In genomic region chr17:77246110-77247047, GRCh38 we compare ENCODE assay signal across 8 cellular contexts.
DNase-seq lines count a peak whose midpoint lies in the region; TF ChIP-seq lines count a peak whose summit lies in the region.

No MANE protein-coding gene starts in this region.

- H3K9ac ChIP-seq in iPS-15b (ENCODE audit: low read depth, low read length) = no peak overlapping the region
- H3K9ac ChIP-seq in subcutaneous abdominal adipose tissue (ENCODE audit: low read length in 5 of 5) = peak overlapping the region in 3 of 5 donors; percentile 1 to 72 (median 19)

- DNase-seq in stimulated activated CD8-positive, alpha-beta memory T cell treated with anti-CD3 and anti-CD28 coated beads, Interleukin-12 subunit alpha, Interleukin-12 subunit beta, amount 100 ng/mL, for 4 hours (ENCODE audit: low read depth) = peak; percentile 4
- DNase-seq in stimulated activated CD8-positive, alpha-beta memory T cell treated with anti-CD3 and anti-CD28 coated beads, Interleukin-4, amount 100 ng/mL, for 48 hours = no peak
- DNase-seq in NOMO-1 (lab: John Stamatoyannopoulos, UW; ENCODE audit: unreplicated experiment in 2 of 2) (no peak), cerebellum (ENCODE audit: low spot score) (no peak), Ammon's horn (ENCODE audit: low spot score) (no peak)

- H3K27ac ChIP-seq in VCaP = peak overlapping the region; percentile 75; the same call in 1 of the 2 replicates
- no peak overlapping the region for H3K27ac ChIP-seq in subcutaneous abdominal adipose tissue (ENCODE audit: low read depth, low read length)

- H3K36me3 ChIP-seq in iPS-15b (ENCODE audit: control insufficient read depth, insufficient read depth, low read length) = no peaks in the 10 kb centered on the region
- H3K36me3 ChIP-seq in subcutaneous abdominal adipose tissue (ENCODE audit: control insufficient read depth in 5 of 5, insufficient read depth in 5 of 5, low read length in 5 of 5) = no peaks in the 10 kb centered on the region

- TF ChIP-seq CTCF in VCaP (conservative IDR thresholded peaks at IDR 0.05) = no peak

- H3K4me3 ChIP-seq in iPS-15b (ENCODE audit: low read depth, low read length) = peak overlapping the region; percentile 69
- peak overlapping the region in 4 of 5 donors; percentile 54 to 63 (median 58) for H3K4me3 ChIP-seq in subcutaneous abdominal adipose tissue (ENCODE audit: low read depth in 1 of 5, low read length in 5 of 5)

- H3K27me3 ChIP-seq in iPS-15b (ENCODE audit: control insufficient read depth, insufficient read depth, low read length) = peaks cover 16% of the 10 kb centered on the region
- H3K27me3 ChIP-seq in subcutaneous abdominal adipose tissue (ENCODE audit: control insufficient read depth in 5 of 5, insufficient read depth in 4 of 5, low read length in 5 of 5) = peaks cover 4 to 12% (median 7%) of the 10 kb centered on the region in 5 donors

- H3K4me1 ChIP-seq in iPS-15b (ENCODE audit: control insufficient read depth, insufficient read depth, low read length) (no peaks in the 10 kb centered on the region), subcutaneous abdominal adipose tissue (ENCODE audit: control insufficient read depth in 5 of 5, insufficient read depth in 5 of 5, low read length in 5 of 5) (peaks cover 0 to 15% (median 12%) of the 10 kb centered on the region in 5 donors)

- no peaks in the 10 kb centered on the region for H3K9me3 ChIP-seq in iPS-15b (ENCODE audit: control insufficient read depth, insufficient read depth, low read length)
- no peaks in the 10 kb centered on the region for H3K9me3 ChIP-seq in subcutaneous abdominal adipose tissue (ENCODE audit: control insufficient read depth in 5 of 5, low read length in 5 of 5)
